Comparison of ENCODE assay signal across 26 cellular contexts in the genomic region with DNA sequence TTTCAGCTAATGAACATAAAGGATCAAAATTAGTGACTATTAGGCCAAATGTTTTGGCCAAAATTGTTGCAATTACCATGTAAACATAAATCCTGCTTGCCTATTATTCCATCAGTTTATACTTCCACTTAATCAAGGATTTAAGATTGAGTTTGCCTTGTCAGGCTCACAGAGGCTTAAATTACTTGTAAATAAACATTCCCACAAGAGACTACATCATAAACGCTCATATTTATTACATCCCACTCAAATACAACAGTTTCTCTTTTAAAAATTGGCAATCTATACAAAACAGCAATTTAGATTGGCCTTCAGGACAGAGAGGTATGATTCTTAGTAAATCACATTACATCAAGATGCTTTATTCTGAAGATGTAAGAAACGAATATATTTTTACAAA.
"Had no signal": no experiment of that assay in that cellular context is flagged by ENCODE, and none has a peak within 500 bp of the region (broad histone marks: within the 10 kb centered on the region; RNA-seq: fewer than 3 reads in every experiment).

No MANE protein-coding gene starts in this region.

- H3K36me3 ChIP-seq: esophagus muscularis mucosa, gastroesophageal sphincter, heart left ventricle, pancreas, stomach, thyroid gland, vagina had no signal

- H3K4me3 Mint-ChIP-seq: mesothelial cell of epicardium; naive thymus-derived CD4-positive, alpha-beta T cell; stimulated activated effector memory CD8-positive, alpha-beta T cell treated with anti-CD3 and anti-CD28 coated beads, Interleukin-12 subunit alpha, Interleukin-12 subunit beta, amount 100 ng/mL, for 72 hours had no signal

- H3K4me2 ChIP-seq: hepatocyte had no signal

- H3K27me3 Mint-ChIP-seq: naive thymus-derived CD4-positive, alpha-beta T cell had no signal

- H3K27ac ChIP-seq: coronary artery, esophagus muscularis mucosa, gastroesophageal sphincter, hepatocyte, stomach, thyroid gland, vagina had no signal

- H3K36me3 Mint-ChIP-seq: mesothelial cell of epicardium had no signal

- H2AFZ ChIP-seq: hepatocyte had no signal

- FAIRE-seq: endothelial cell of umbilical vein, kidney, pancreas had no signal

- H3K27me3 ChIP-seq: esophagus muscularis mucosa, foreskin keratinocyte, gastroesophageal sphincter, heart left ventricle, hepatocyte, pancreas, stomach, thyroid gland, vagina had no signal

- H3K9me3 Mint-ChIP-seq: mesothelial cell of epicardium; naive thymus-derived CD4-positive, alpha-beta T cell; stimulated activated effector memory CD8-positive, alpha-beta T cell treated with anti-CD3 and anti-CD28 coated beads, Interleukin-12 subunit alpha, Interleukin-12 subunit beta, amount 100 ng/mL, for 72 hours had no signal

- H3K4me3 ChIP-seq: coronary artery, esophagus muscularis mucosa, gastroesophageal sphincter, heart left ventricle, hepatocyte, lung, mucosa of descending colon, pancreas, stomach, thyroid gland, vagina had no signal

- H3K9me3 ChIP-seq: esophagus muscularis mucosa, gastroesophageal sphincter, heart left ventricle, mucosa of descending colon, pancreas, stomach, thyroid gland, vagina had no signal

- DNase-seq: dermis blood vessel endothelial cell; effector memory CD4-positive, alpha-beta T cell; foreskin keratinocyte; heart left ventricle; kidney; mesenchymal stem cell; mucosa of descending colon; naive thymus-derived CD4-positive, alpha-beta T cell; occipital lobe; pancreas; stimulated activated CD4-positive, alpha-beta T cell treated with anti-CD3 and anti-CD28 coated beads, Interleukin-2, amount 100 ng/mL, for 24 hours; stimulated activated CD4-positive, alpha-beta T cell treated with anti-CD3 and anti-CD28 coated beads, Interleukin-4, amount 100 ng/mL, for 24 hours; stimulated activated naive CD4-positive, alpha-beta T cell treated with Interleukin-2 at 50 U/mL for 16 hours; stomach; thyroid gland; trophoblast cell had no signal

- H3K27ac Mint-ChIP-seq: mesothelial cell of epicardium; naive thymus-derived CD4-positive, alpha-beta T cell; stimulated activated effector memory CD8-positive, alpha-beta T cell treated with anti-CD3 and anti-CD28 coated beads, Interleukin-12 subunit alpha, Interleukin-12 subunit beta, amount 100 ng/mL, for 72 hours had no signal

- ATAC-seq: foreskin keratinocyte; gastroesophageal sphincter; heart left ventricle; mucosa of descending colon; naive thymus-derived CD4-positive, alpha-beta T cell; pancreas; sciatic nerve; stimulated activated effector memory CD8-positive, alpha-beta T cell treated with anti-CD3 and anti-CD28 coated beads, Interleukin-12 subunit alpha, Interleukin-12 subunit beta, amount 100 ng/mL, for 72 hours had no signal
